22 cellular contexts compared by ENCODE assay signal in the genomic region with DNA sequence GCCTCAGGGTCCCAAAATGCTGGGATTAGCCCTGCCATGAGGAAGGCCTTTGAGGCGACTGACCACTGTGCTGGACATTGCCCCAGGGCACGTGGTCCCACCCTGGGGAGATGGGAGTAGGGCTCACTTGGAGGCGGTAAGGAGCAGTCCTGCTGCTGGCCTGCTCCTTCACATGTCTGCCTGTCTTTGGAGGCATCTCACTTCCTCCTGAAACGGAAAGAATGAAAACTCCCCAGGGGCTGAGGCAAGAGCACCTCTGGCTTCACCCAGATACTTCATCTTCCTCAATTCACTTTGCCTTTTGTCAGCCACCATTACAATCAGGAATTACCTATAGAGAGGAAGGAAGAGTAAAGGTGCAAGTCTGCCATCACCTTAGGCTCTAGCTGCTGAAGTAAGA. TPM values are rescaled to one million over a fixed set of nuclear protein-coding genes. Genes with fewer than 3 reads are reported as not detected.
DNase-seq lines count a peak whose midpoint lies in the region; ATAC-seq and TF ChIP-seq lines count a peak whose summit lies in the region.
"Had no signal": no experiment of that assay in that cellular context is flagged by ENCODE, and none has a peak within 500 bp of the region (broad histone marks: within the 10 kb centered on the region; RNA-seq: fewer than 3 reads in every experiment).

No MANE protein-coding gene starts in this region.

- TF ChIP-seq CTCF in stomach (IDR thresholded peaks at IDR 0.05) (no peak), upper lobe of left lung (IDR thresholded peaks at IDR 0.05) (no peak)

- intact Hi-C loops in stomach (cut with DNase I; ENCODE audit: low total_unique reads), result no loop called here

- no peaks in the 10 kb centered on the region for H3K9me3 ChIP-seq in stomach
- H3K9me3 ChIP-seq in upper lobe of left lung, result no peaks in the 10 kb centered on the region
- H3K9me3 ChIP-seq: ovary had no signal

- 70 to 86% (median 85%) methylated on average over 4 of the region's 4 CpGs for WGBS in stomach, 5 donors
- WGBS in upper lobe of left lung, 2 donors, result 80 to 90% methylated on average over 4 of the region's 4 CpGs

- TF ChIP-seq EP300 in stomach (IDR thresholded peaks at IDR 0.05) (no peak), upper lobe of left lung (IDR thresholded peaks at IDR 0.05) (no peak)

- H3K36me3 ChIP-seq in stomach (no peaks in the 10 kb centered on the region), upper lobe of left lung (no peaks in the 10 kb centered on the region)
- H3K36me3 ChIP-seq: ovary had no signal

- H3K4me1 ChIP-seq in stomach, result peaks cover 14 to 40% (median 19%) of the 10 kb centered on the region in 4 donors
- peaks cover 0 to 4% (median 0%) of the 10 kb centered on the region in 4 donors for H3K4me1 ChIP-seq in upper lobe of left lung

- peak overlapping the region in 4 of 5 donors; percentile 33 to 61 (median 52) for H3K27ac ChIP-seq in stomach
- H3K27ac ChIP-seq in upper lobe of left lung, result no peak overlapping the region
- H3K27ac ChIP-seq: ovary had no signal

- peak; percentile 58 for ATAC-seq in HG03159 (IDR thresholded peaks at IDR 0.05; ENCODE audit: unreplicated experiment)
- ATAC-seq in upper lobe of left lung (ENCODE audit: low FRiP score in 2 of 2), result no peak
- ATAC-seq: stimulated activated effector memory CD8-positive, alpha-beta T cell treated with anti-CD3 and anti-CD28 coated beads, Interleukin-12 subunit alpha, Interleukin-12 subunit beta, amount 100 ng/mL, for 72 hours had no signal

- H3K27me3 ChIP-seq in stomach, result no peaks in the 10 kb centered on the region
- no peaks in the 10 kb centered on the region for H3K27me3 ChIP-seq in upper lobe of left lung
- H3K27me3 ChIP-seq: ovary had no signal

- H3K4me3 ChIP-seq in stomach (no peak overlapping the region), upper lobe of left lung (no peak overlapping the region)
- H3K4me3 ChIP-seq: ovary had no signal

- DNase-seq in NOMO-1 (lab: John Stamatoyannopoulos, UW; ENCODE audit: unreplicated experiment in 2 of 2) (peak; percentile 2 to 38), NOMO-1 treated with dmso at 0.1 percent for 144 hours (lab: John Stamatoyannopoulos, UW; ENCODE audit: unreplicated experiment) (no peak), RPMI8226 (peak; percentile 47), stomach (no peak), upper lobe of left lung (no peak)
- no peak for DNase-seq in activated CD4-positive, alpha-beta T cell treated with anti-CD3 and anti-CD28 coated beads for 48 hours
- DNase-seq in activated CD4-positive, CD25-positive, alpha-beta regulatory T cell (lab: John Stamatoyannopoulos, UW), result no peak
- DNase-seq: activated CD4-positive, alpha-beta T cell treated with anti-CD3 and anti-CD28 coated beads, Interleukin-2, amount 50 U/mL, for 48 hours; activated T-cell treated with anti-CD3 and anti-CD28 coated beads, Interleukin-2, amount 50 U/mL, for 48 hours; CD4-positive, alpha-beta T cell; central memory CD4-positive, alpha-beta T cell; cortex of kidney; effector memory CD4-positive, alpha-beta T cell; glutamatergic neuron; mammary epithelial cell; NCI-H1092 treated with DMSO at 0.1 percent for 48 hours; NCI-H2029; nephron progenitor cell; ovary had no signal

- no peak for TF ChIP-seq POLR2A in stomach (IDR thresholded peaks at IDR 0.05)
- TF ChIP-seq POLR2A in upper lobe of left lung (IDR thresholded peaks at IDR 0.05), result no peak

RNA-seq across cellular contexts. Expression of a gene that starts 59.9 kb away (rescaled TPM):
- 100 to 1,000 TPM in 3 of 5 donors, 10 to 100 TPM in 2; 71.5 to 194 (median 180) TPM for total RNA-seq in stomach
- polyA plus RNA-seq in stomach, result 10 to 100 TPM; 11.9 to 37.9 (median 31.1) TPM
- total RNA-seq in upper lobe of left lung, result 10 to 100 TPM; 29.7 to 52.8 (median 41.4) TPM
- polyA plus RNA-seq: IgD-negative memory B cell had no signal

Comparison
In these comparisons a context has a peak if more than half of its experiments do, and no peak if none do; other contexts are left out.
1. DNase-seq: peak in NOMO-1 (2 of 2) and RPMI8226 (single experiment); none in NOMO-1 treated with dmso at 0.1 percent for 144 hours (single experiment), stomach (single experiment), upper lobe of left lung (0 of 2), activated CD4-positive, alpha-beta T cell treated with anti-CD3 and anti-CD28 coated beads for 48 hours (single experiment) and activated CD4-positive, CD25-positive, alpha-beta regulatory T cell (0 of 4).
2. H3K27ac ChIP-seq: peak in stomach (4 of 5); none in upper lobe of left lung (0 of 4).